Comparison of ENCODE assay signal across 15 cellular contexts in genomic region chr7:36620166-36620708, GRCh38.
"Had no signal": no experiment of that assay in that cellular context is flagged by ENCODE, and none has a peak within 500 bp of the region (broad histone marks: within the 10 kb centered on the region; RNA-seq: fewer than 3 reads in every experiment).

No MANE protein-coding gene starts in this region.

- ATAC-seq: heart left ventricle, left lobe of liver had no signal

- H3K9me3 ChIP-seq: ascending aorta, heart left ventricle, ovary, tibial nerve had no signal

- H3K4me1 ChIP-seq: ascending aorta had no signal

- DNase-seq: activated CD4-positive, alpha-beta T cell treated with anti-CD3 and anti-CD28 coated beads, Interleukin-2, amount 50 U/mL, for 48 hours; activated CD4-positive, CD25-positive, alpha-beta regulatory T cell treated with anti-CD3 and anti-CD28 coated beads, Interleukin-2, amount 50 U/mL, for 72 hours; activated CD8-positive, alpha-beta memory T cell treated with anti-CD3 and anti-CD28 coated beads, Interleukin-2, amount 50 U/mL, for 4 hours; heart left ventricle; ovary; stimulated activated CD4-positive, alpha-beta T cell treated with anti-CD3 and anti-CD28 coated beads, Interleukin-15, amount 100 ng/mL, for 24 hours; stimulated activated CD4-positive, alpha-beta T cell treated with anti-CD3 and anti-CD28 coated beads, Interleukin-4, amount 100 ng/mL, for 4 hours had no signal

- H3K9me3 Mint-ChIP-seq: memory B cell, neural crest cell had no signal

- H3K27me3 Mint-ChIP-seq: memory B cell had no signal

- H3K27ac ChIP-seq: ascending aorta, heart left ventricle, ovary, tibial nerve had no signal

- FAIRE-seq: colon, frontal cortex, islet of Langerhans had no signal

- H3K27me3 ChIP-seq: ascending aorta, heart left ventricle, ovary, tibial nerve had no signal

- H3K36me3 ChIP-seq: ascending aorta, ovary, tibial nerve had no signal

- H3K4me3 ChIP-seq: ascending aorta, heart left ventricle, ovary, tibial nerve had no signal

- H3K27ac Mint-ChIP-seq: memory B cell had no signal

- H3K36me3 Mint-ChIP-seq: memory B cell had no signal

- H3K4me3 Mint-ChIP-seq: memory B cell, neural crest cell had no signal
